In genomic region chr6:134114918-134115714, GRCh38 we compare ENCODE assay signal across 15 cellular contexts.
DNase-seq lines count a peak whose midpoint lies in the region; ATAC-seq and TF ChIP-seq lines count a peak whose summit lies in the region.
"Had no signal": no experiment of that assay in that cellular context is flagged by ENCODE, and none has a peak within 500 bp of the region (broad histone marks: within the 10 kb centered on the region; RNA-seq: fewer than 3 reads in every experiment).

No MANE protein-coding gene starts in this region.

- DNase-seq in Right ventricle myocardium superior, result no peak
- DNase-seq in left ventricle myocardium superior, result no peak
- DNase-seq in esophagus muscularis mucosa (ENCODE audit: extremely low spot score), result peak; percentile 82
- DNase-seq in psoas muscle, result no peak
- no peak for DNase-seq in thoracic aorta (ENCODE audit: low spot score)
- DNase-seq in A673 (ENCODE audit: low spot score), result no peak
- no peak for DNase-seq in natural killer cell
- no peak for DNase-seq in MCF 10A (ENCODE audit: unreplicated experiment)
- DNase-seq: 8988T, MV-4-11, NCI-H1417 treated with DMSO at 0.1 percent for 48 hours, NCI-H524 treated with DMSO at 0.1 percent for 48 hours, RPMI8226 had no signal

- no peak overlapping the region for H3K4me3 ChIP-seq in esophagus muscularis mucosa
- H3K4me3 ChIP-seq in psoas muscle, result peak overlapping the region; percentile 49
- H3K4me3 ChIP-seq in thoracic aorta, result peak overlapping the region; percentile 19
- H3K4me3 ChIP-seq in A673 (ENCODE audit: low read depth, low read length, poor library complexity, severe bottlenecking), result no peak overlapping the region
- H3K4me3 ChIP-seq: BLaER1 treated with 17β-estradiol and CSF1 and Interleukin-3, amounts not matched to agents 10 nM and 100 nM; HAP-1 had no signal

- ATAC-seq in Right ventricle myocardium superior (ENCODE audit: poor library complexity) (peak; percentile 12), left ventricle myocardium superior (no peak), psoas muscle (peak in 3 of 4 donors; percentile 23 to 45 (median 29)), thoracic aorta (ENCODE audit: insufficient number of reproducible peaks, low FRiP score, low read depth) (no peak), natural killer cell (no peak)

- H3K27me3 Mint-ChIP-seq in natural killer cell (ENCODE audit: low read depth in 2 of 2) (peaks cover 15 to 20% of the 10 kb centered on the region in 2 donors), MCF 10A (ENCODE audit: insufficient read depth, unreplicated experiment) (no peaks in the 10 kb centered on the region)

- H3K36me3 Mint-ChIP-seq in natural killer cell (no peaks in the 10 kb centered on the region), MCF 10A (ENCODE audit: insufficient read depth, unreplicated experiment) (no peaks in the 10 kb centered on the region)

- H3K27ac ChIP-seq in esophagus muscularis mucosa (replicated peaks in 1 of 4) (no peak overlapping the region), psoas muscle (no peak overlapping the region), thoracic aorta (no peak overlapping the region), A673 (ENCODE audit: low read depth, low read length, poor library complexity, severe bottlenecking) (no peak overlapping the region)

- H3K9me3 ChIP-seq in esophagus muscularis mucosa (no peaks in the 10 kb centered on the region), psoas muscle (no peaks in the 10 kb centered on the region), thoracic aorta (no peaks in the 10 kb centered on the region), A673 (ENCODE audit: low read depth, low read length, poor library complexity, severe bottlenecking) (no peaks in the 10 kb centered on the region)
- H3K9me3 ChIP-seq: HAP-1 had no signal

- 59% methylated on average over 35 of the region's 47 CpGs for whole genome bisulfite sequencing in esophagus muscularis mucosa
- 40 to 52% (median 48%) methylated on average over 44 to 47 of the region's 47 CpGs for WGBS in psoas muscle, 3 donors

- no peak overlapping the region for H3K4me3 Mint-ChIP-seq in natural killer cell
- no peak overlapping the region for H3K4me3 Mint-ChIP-seq in MCF 10A (ENCODE audit: unreplicated experiment)

- TF ChIP-seq CTCF in esophagus muscularis mucosa (IDR thresholded peaks at IDR 0.05) (no peak), psoas muscle (IDR thresholded peaks at IDR 0.05) (no peak), thoracic aorta (IDR thresholded peaks at IDR 0.05) (no peak), A673 (conservative IDR thresholded peaks at IDR 0.05; ENCODE audit: low read depth, low read length) (no peak), natural killer cell (IDR thresholded peaks at IDR 0.05) (no peak), MCF 10A (IDR thresholded peaks at IDR 0.05; ENCODE audit: unreplicated experiment) (no peak)

- no TSS peak for BruUV-seq in A673 (replicated peaks; lab: Mats Ljungman, UMichigan)
- no TSS peak for BruUV-seq in MCF 10A (replicated peaks; lab: Mats Ljungman, UMichigan)

- no peaks in the 10 kb centered on the region for H3K36me3 ChIP-seq in esophagus muscularis mucosa
- no peaks in the 10 kb centered on the region for H3K36me3 ChIP-seq in psoas muscle (ENCODE audit: insufficient read depth in 1 of 2, low read depth in 1 of 2)
- no peaks in the 10 kb centered on the region for H3K36me3 ChIP-seq in thoracic aorta
- no peaks in the 10 kb centered on the region for H3K36me3 ChIP-seq in A673 (ENCODE audit: insufficient read depth, low read length, poor library complexity, severe bottlenecking)
- H3K36me3 ChIP-seq: BLaER1 treated with 17β-estradiol and CSF1 and Interleukin-3, amounts not matched to agents 10 nM and 100 nM; HAP-1 had no signal

- CTCF ChIA-PET in A673 (lab: Charles Lee), result no interaction called here
- CTCF ChIA-PET in MCF 10A (lab: Yijun Ruan, JAX), result interaction anchor here (0.5 to 9.0 kb wide), 4 partner anchors 9 to 784 kb away, joined by 3 to 98 read pairs (median 4); no protein-coding TSS in a partner anchor

- H3K9me3 Mint-ChIP-seq in natural killer cell (no peaks in the 10 kb centered on the region), MCF 10A (ENCODE audit: unreplicated experiment) (no peaks in the 10 kb centered on the region)

- peaks cover 0 to 16% (median 0%) of the 10 kb centered on the region in 4 donors for H3K27me3 ChIP-seq in esophagus muscularis mucosa
- no peaks in the 10 kb centered on the region for H3K27me3 ChIP-seq in psoas muscle (ENCODE audit: insufficient read depth in 3 of 3, low read length in 2 of 3)
- no peaks in the 10 kb centered on the region for H3K27me3 ChIP-seq in thoracic aorta (replicated peaks; ENCODE audit: insufficient read depth)
- no peaks in the 10 kb centered on the region for H3K27me3 ChIP-seq in A673 (replicated peaks; ENCODE audit: insufficient read depth, low read depth, low read length, poor library complexity)
- H3K27me3 ChIP-seq: BLaER1 treated with 17β-estradiol and CSF1 and Interleukin-3, amounts not matched to agents 10 nM and 100 nM had no signal

- no peaks in the 10 kb centered on the region for H3K4me1 ChIP-seq in esophagus muscularis mucosa
- H3K4me1 ChIP-seq in psoas muscle, result no peaks in the 10 kb centered on the region
- no peaks in the 10 kb centered on the region for H3K4me1 ChIP-seq in thoracic aorta (ENCODE audit: control insufficient read depth in 1 of 2, low read depth in 2 of 2)
- H3K4me1 ChIP-seq in A673 (ENCODE audit: insufficient read depth, low read length, poor library complexity, severe bottlenecking), result no peaks in the 10 kb centered on the region
- H3K4me1 ChIP-seq: HAP-1 had no signal

- intact Hi-C loops in Right ventricle myocardium superior (cut with DNase I), result no loop called here
- intact Hi-C loops in left ventricle myocardium superior (cut with micrococcal nuclease), result no loop called here
- intact Hi-C loops in esophagus muscularis mucosa (cut with DNase I), result no loop called here
- intact Hi-C loops in psoas muscle (cut with DNase I), result loop anchor here in 1 of 2 donors (5.0 kb wide), 1 partner anchor 822 kb away; no protein-coding TSS in a partner anchor
- intact Hi-C loops in A673 (cut with micrococcal nuclease; ENCODE audit: unreplicated experiment), result loop anchor here (5.0 kb wide), 2 partner anchors 707 to 827 kb away; no protein-coding TSS in a partner anchor
- intact Hi-C loops in natural killer cell (cut with micrococcal nuclease), result no loop called here
- intact Hi-C loops in MCF 10A (cut with micrococcal nuclease), result no loop called here

- no peak for TF ChIP-seq EP300 in esophagus muscularis mucosa (IDR thresholded peaks at IDR 0.05)

- H3K27ac Mint-ChIP-seq in natural killer cell (no peak overlapping the region), MCF 10A (ENCODE audit: low read depth, unreplicated experiment) (no peak overlapping the region)

- peaks cover 0 to 6% of the 10 kb centered on the region in 2 donors for H3K4me1 Mint-ChIP-seq in natural killer cell
- H3K4me1 Mint-ChIP-seq in MCF 10A (ENCODE audit: insufficient read depth, unreplicated experiment), result no peaks in the 10 kb centered on the region

- no peak for TF ChIP-seq POLR2A in esophagus muscularis mucosa (IDR thresholded peaks at IDR 0.05; ENCODE audit: low read depth)

- POLR2A ChIA-PET in A673 (lab: Charles Lee; ENCODE audit: low non-redundant PET), result no interaction called here
- POLR2A ChIA-PET in MCF 10A (lab: Yijun Ruan, JAX), result interaction anchor here (0.6 kb wide), 1 partner anchor 793 kb away, joined by 3 read pairs; no protein-coding TSS in a partner anchor

Comparison
In these comparisons a context has a peak if more than half of its experiments do, and no peak if none do; other contexts are left out.
1. ATAC-seq: peak in Right ventricle myocardium superior (single experiment) and psoas muscle (3 of 4); none in left ventricle myocardium superior (single experiment), thoracic aorta (single experiment) and natural killer cell (0 of 3).
2. H3K4me3 ChIP-seq: peak in psoas muscle (single experiment) and thoracic aorta (single experiment); none in esophagus muscularis mucosa (0 of 4) and A673 (single experiment).